In genomic region chrX:77694491-77694890, GRCh38 we compare ENCODE assay signal across 29 cellular contexts.
DNase-seq lines count a peak whose midpoint lies in the region; ATAC-seq, FAIRE-seq and TF ChIP-seq lines count a peak whose summit lies in the region.
"Had no signal": no experiment of that assay in that cellular context is flagged by ENCODE, and none has a peak within 500 bp of the region (broad histone marks: within the 10 kb centered on the region; RNA-seq: fewer than 3 reads in every experiment).

No MANE protein-coding gene starts in this region.

- peak overlapping the region; percentile 20 for H3K27ac Mint-ChIP-seq in activated B cell treated with CpG ODN at 0.5 μM for 24 hours
- peak overlapping the region; percentile 85 for H3K27ac Mint-ChIP-seq in stimulated activated effector memory CD8-positive, alpha-beta T cell treated with anti-CD3 and anti-CD28 coated beads, Interleukin-12 subunit alpha, Interleukin-12 subunit beta, amount 100 ng/mL, for 72 hours
- H3K27ac Mint-ChIP-seq: activated CD4-positive, alpha-beta T cell treated with anti-CD3 and anti-CD28 coated beads, Interleukin-2, amount 10 ng/mL, durations not matched to agents 24 days and 14 days; activated naive CD8-positive, alpha-beta T cell; activated T-helper 2 cell treated with anti-CD3 and anti-CD28 coated beads, Interferon-gamma antibody, Interleukin-2, Interleukin-4, amounts not matched to agents 10 μg/mL and 5 μg/mL and 100 μg/mL, durations not matched to agents 14 hours and 24 hours and 36 hours; HFFc6 had no signal

- DNase-seq in NCI-H2107 treated with DMSO at 0.1 percent for 48 hours (lab: John Stamatoyannopoulos, UW; ENCODE audit: unreplicated experiment) (peak; percentile 11), NCI-H2107 (lab: John Stamatoyannopoulos, UW) (no peak), NCI-H146 treated with DMSO at 0.1 percent for 48 hours (lab: John Stamatoyannopoulos, UW; ENCODE audit: unreplicated experiment) (peak; percentile 10), activated B cell treated with CpG ODN at 0.5 μM for 24 hours (no peak), NCI-H2196 treated with DMSO at 0.1 percent for 48 hours (lab: John Stamatoyannopoulos, UW; ENCODE audit: unreplicated experiment) (no peak), NCI-H1105 treated with DMSO at 0.1 percent for 48 hours (lab: John Stamatoyannopoulos, UW) (no peak), frontal cortex (ENCODE audit: low spot score in 2 of 2) (no peak)
- no peak for DNase-seq in stimulated activated effector memory CD8-positive, alpha-beta T cell treated with anti-CD3 and anti-CD28 coated beads, Interleukin-12 subunit alpha, Interleukin-12 subunit beta, amount 100 ng/mL, for 72 hours (ENCODE audit: low spot score in 2 of 2)
- DNase-seq: activated CD4-positive, alpha-beta T cell treated with anti-CD3 and anti-CD28 coated beads, Interleukin-2, amount 10 ng/mL, durations not matched to agents 24 days and 14 days; anterior cingulate cortex; colonic mucosa; effector CD8-positive, alpha-beta T cell; glutamatergic neuron; HFFc6; Karpas-422; left ventricle myocardium superior; naive B cell; NCI-H2029 treated with DMSO at 0.1 percent for 48 hours; NK-92 treated with Interleukin-12 subunit alpha and Interleukin-12 subunit beta, amount 100 ng/mL, for 24 hours; occipital lobe; SHP77; stimulated activated naive CD8-positive, alpha-beta T cell treated with anti-CD3 and anti-CD28 coated beads, Interleukin-15, Interleukin-2, amounts not matched to agents 100 U/mL and 50 U/mL, for 24 hours had no signal

- intact Hi-C loops in activated B cell treated with CpG ODN at 0.5 μM for 24 hours (cut with micrococcal nuclease) = loop anchor here (5.0 kb wide), 1 partner anchor 37 kb away; no protein-coding TSS in a partner anchor

- POLR2A ChIA-PET in activated B cell treated with CpG ODN at 0.5 μM for 24 hours (lab: Charles Lee) = no interaction called here

- ATAC-seq in activated B cell treated with CpG ODN at 0.5 μM for 24 hours (ENCODE audit: low read depth) = no peak
- ATAC-seq in stimulated activated effector memory CD8-positive, alpha-beta T cell treated with anti-CD3 and anti-CD28 coated beads, Interleukin-12 subunit alpha, Interleukin-12 subunit beta, amount 100 ng/mL, for 72 hours = no peak
- ATAC-seq: left ventricle myocardium superior; stimulated activated naive CD8-positive, alpha-beta T cell treated with anti-CD3 and anti-CD28 coated beads, Interleukin-15, Interleukin-2, amounts not matched to agents 100 U/mL and 50 U/mL, for 24 hours had no signal

- no peaks in the 10 kb centered on the region for H3K9me3 Mint-ChIP-seq in activated B cell treated with CpG ODN at 0.5 μM for 24 hours
- no peaks in the 10 kb centered on the region for H3K9me3 Mint-ChIP-seq in stimulated activated effector memory CD8-positive, alpha-beta T cell treated with anti-CD3 and anti-CD28 coated beads, Interleukin-12 subunit alpha, Interleukin-12 subunit beta, amount 100 ng/mL, for 72 hours
- H3K9me3 Mint-ChIP-seq: activated CD4-positive, alpha-beta T cell treated with anti-CD3 and anti-CD28 coated beads, Interleukin-2, amount 10 ng/mL, durations not matched to agents 24 days and 14 days; activated T-helper 2 cell treated with anti-CD3 and anti-CD28 coated beads, Interferon-gamma antibody, Interleukin-2, Interleukin-4, amounts not matched to agents 10 μg/mL and 5 μg/mL and 100 μg/mL, durations not matched to agents 14 hours and 24 hours and 36 hours; HFFc6; naive B cell; T-helper 2 cell treated with Interferon-gamma antibody and Interleukin-4, amounts not matched to agents 5 μg/mL and 100 μg/mL, for 36 hours had no signal

- TF ChIP-seq CTCF in activated B cell treated with CpG ODN at 0.5 μM for 24 hours (IDR thresholded peaks at IDR 0.05) = no peak

- H3K4me1 Mint-ChIP-seq in activated B cell treated with CpG ODN at 0.5 μM for 24 hours = peaks cover 13% of the 10 kb centered on the region
- peaks cover 12% of the 10 kb centered on the region for H3K4me1 Mint-ChIP-seq in stimulated activated effector memory CD8-positive, alpha-beta T cell treated with anti-CD3 and anti-CD28 coated beads, Interleukin-12 subunit alpha, Interleukin-12 subunit beta, amount 100 ng/mL, for 72 hours
- H3K4me1 Mint-ChIP-seq: activated CD4-positive, alpha-beta T cell treated with anti-CD3 and anti-CD28 coated beads, Interleukin-2, amount 10 ng/mL, durations not matched to agents 24 days and 14 days had no signal

- FAIRE-seq in frontal cortex (lab: Jason Lieb, UNC) = no peak
- FAIRE-seq: bronchial epithelial cell, G401.6, islet of Langerhans, urothelium cell line had no signal

- peaks cover 40% of the 10 kb centered on the region for H3K36me3 Mint-ChIP-seq in activated B cell treated with CpG ODN at 0.5 μM for 24 hours (ENCODE audit: low read depth)
- peaks cover 44% of the 10 kb centered on the region for H3K36me3 Mint-ChIP-seq in stimulated activated effector memory CD8-positive, alpha-beta T cell treated with anti-CD3 and anti-CD28 coated beads, Interleukin-12 subunit alpha, Interleukin-12 subunit beta, amount 100 ng/mL, for 72 hours
- H3K36me3 Mint-ChIP-seq: activated naive CD8-positive, alpha-beta T cell; naive B cell had no signal

- H3K27me3 Mint-ChIP-seq in activated B cell treated with CpG ODN at 0.5 μM for 24 hours = no peaks in the 10 kb centered on the region
- H3K27me3 Mint-ChIP-seq: activated CD4-positive, alpha-beta T cell treated with anti-CD3 and anti-CD28 coated beads, Interleukin-2, amount 10 ng/mL, durations not matched to agents 24 days and 14 days; activated naive CD8-positive, alpha-beta T cell; naive B cell had no signal

- H3K4me3 Mint-ChIP-seq in activated B cell treated with CpG ODN at 0.5 μM for 24 hours = no peak overlapping the region
- H3K4me3 Mint-ChIP-seq in stimulated activated effector memory CD8-positive, alpha-beta T cell treated with anti-CD3 and anti-CD28 coated beads, Interleukin-12 subunit alpha, Interleukin-12 subunit beta, amount 100 ng/mL, for 72 hours = no peak overlapping the region
- H3K4me3 Mint-ChIP-seq: activated CD4-positive, alpha-beta T cell treated with anti-CD3 and anti-CD28 coated beads, Interleukin-2, amount 10 ng/mL, durations not matched to agents 24 days and 14 days; activated naive CD8-positive, alpha-beta T cell; HFFc6; naive B cell; T-helper 2 cell treated with Interferon-gamma antibody and Interleukin-4, amounts not matched to agents 5 μg/mL and 100 μg/mL, for 36 hours had no signal

- CTCF ChIA-PET in activated B cell treated with CpG ODN at 0.5 μM for 24 hours (lab: Charles Lee) = no interaction called here

Comparison
In these comparisons a context has a peak if more than half of its experiments do, and no peak if none do; other contexts are left out.
1. DNase-seq: peak in NCI-H2107 treated with DMSO at 0.1 percent for 48 hours (single experiment) and NCI-H146 treated with DMSO at 0.1 percent for 48 hours (single experiment); none in NCI-H2107 (single experiment), activated B cell treated with CpG ODN at 0.5 μM for 24 hours (single experiment), stimulated activated effector memory CD8-positive, alpha-beta T cell treated with anti-CD3 and anti-CD28 coated beads, Interleukin-12 subunit alpha, Interleukin-12 subunit beta, amount 100 ng/mL, for 72 hours (0 of 2), NCI-H2196 treated with DMSO at 0.1 percent for 48 hours (single experiment), NCI-H1105 treated with DMSO at 0.1 percent for 48 hours (single experiment) and frontal cortex (0 of 2).